ENCODE assay signal across 15 cellular contexts in genomic region chr1:224041032-224041431, GRCh38.
A peak's percentile ranks its signal among the peaks of the same experiment; 100 is the strongest.
DNase-seq lines count a peak whose midpoint lies in the region; ATAC-seq, FAIRE-seq and TF ChIP-seq lines count a peak whose summit lies in the region.
"Had no signal": no experiment of that assay in that cellular context is flagged by ENCODE, and none has a peak within 500 bp of the region (broad histone marks: within the 10 kb centered on the region; RNA-seq: fewer than 3 reads in every experiment).

No MANE protein-coding gene starts in this region.

- H3K4me1 ChIP-seq in SK-N-SH (ENCODE audit: control insufficient read depth in 1 of 2, insufficient read depth in 2 of 2, low read depth in 1 of 2, low read length in 1 of 2) = no peaks in the 10 kb centered on the region
- H3K4me1 ChIP-seq in PC-3 (ENCODE audit: insufficient read depth, low read length) = peaks cover 6% of the 10 kb centered on the region; the same call in 1 of the 2 replicates
- peaks cover 0 to 9% of the 10 kb centered on the region in 2 experiments; a peak in 3 of 5 replicates for H3K4me1 ChIP-seq in K562 (replicated peaks in 1 of 2; ENCODE audit: control insufficient read depth in 2 of 2, insufficient read depth in 2 of 2, low read length in 2 of 2)
- H3K4me1 ChIP-seq in prostate gland (replicated peaks) = no peaks in the 10 kb centered on the region
- peaks cover 0 to 4% (median 0%) of the 10 kb centered on the region in 4 donors for H3K4me1 ChIP-seq in stomach
- H3K4me1 ChIP-seq: BLaER1 had no signal

- H3K4me3 Mint-ChIP-seq in osteocyte (ENCODE audit: unreplicated experiment) = no peak overlapping the region
- H3K4me3 Mint-ChIP-seq: CD4-positive, CD25-positive, alpha-beta regulatory T cell; H9 had no signal

- in situ Hi-C loops in K562 (cut with MboI) = no loop called here

- no peaks in the 10 kb centered on the region for H3K9me3 Mint-ChIP-seq in osteocyte (ENCODE audit: unreplicated experiment)

- H3K27me3 ChIP-seq in SK-N-SH (ENCODE audit: insufficient read depth) (no peaks in the 10 kb centered on the region), PC-3 (ENCODE audit: low read length) (no peaks in the 10 kb centered on the region), K562 (ENCODE audit: control insufficient read depth in 2 of 2, insufficient read depth in 2 of 2, low read length in 2 of 2) (no peaks in the 10 kb centered on the region), prostate gland (replicated peaks; ENCODE audit: insufficient read depth) (no peaks in the 10 kb centered on the region), stomach (no peaks in the 10 kb centered on the region)
- H3K27me3 ChIP-seq: BLaER1 had no signal

- TF ChIP-seq CTCF in SK-N-SH (IDR thresholded peaks at IDR 0.05) = no peak
- no peak for TF ChIP-seq CTCF in PC-3 (conservative IDR thresholded peaks at IDR 0.05; ENCODE audit: low read depth, low read length)
- TF ChIP-seq CTCF in K562 (IDR thresholded peaks at IDR 0.05 in 2 of 3, conservative IDR thresholded peaks at IDR 0.05 in 1 of 3; ENCODE audit: insufficient read depth in 2 of 3, low read depth in 1 of 3, low read length in 3 of 3) = no peak
- TF ChIP-seq CTCF in prostate gland (IDR thresholded peaks at IDR 0.05) = no peak
- no peak for TF ChIP-seq CTCF in osteocyte (IDR thresholded peaks at IDR 0.05)
- TF ChIP-seq CTCF in stomach (IDR thresholded peaks at IDR 0.05) = no peak

- no peaks in the 10 kb centered on the region for H3K79me2 ChIP-seq in SK-N-SH (ENCODE audit: insufficient read depth)
- no peaks in the 10 kb centered on the region for H3K79me2 ChIP-seq in PC-3 (ENCODE audit: low read length)
- no peaks in the 10 kb centered on the region for H3K79me2 ChIP-seq in K562 (ENCODE audit: control insufficient read depth, insufficient read depth, low read length)

- intact Hi-C loops in PC-3 (cut with micrococcal nuclease) (no loop called here), K562 (cut with micrococcal nuclease) (no loop called here), prostate gland (cut with DNase I) (no loop called here), stomach (cut with DNase I; ENCODE audit: low total_unique reads) (no loop called here)

- no peak for FAIRE-seq in K562 (lab: Jason Lieb, UNC)

- 19% methylated on average over 3 of the region's 3 CpGs for WGBS in SK-N-SH (ENCODE audit: low lambda C conversion rate)
- WGBS in K562 (ENCODE audit: insufficient coverage, low coverage, missing lambda C conversion rate) = 3% methylated on average over 3 of the region's 3 CpGs
- 51% methylated on average over 3 of the region's 3 CpGs for WGBS in prostate gland
- WGBS in stomach, 5 donors = 27 to 68% (median 41%) methylated on average over 3 of the region's 3 CpGs

- no peak overlapping the region for H3K4me2 ChIP-seq in SK-N-SH
- no peak overlapping the region for H3K4me2 ChIP-seq in PC-3 (ENCODE audit: low read length)
- H3K4me2 ChIP-seq in K562 (ENCODE audit: insufficient read depth, low read length) = no peak overlapping the region
- H3K4me2 ChIP-seq: BLaER1 had no signal

- peaks cover 22% of the 10 kb centered on the region for H3K27me3 Mint-ChIP-seq in osteocyte (ENCODE audit: unreplicated experiment)

- H3K9ac ChIP-seq in SK-N-SH (no peak overlapping the region), PC-3 (ENCODE audit: low read length) (no peak overlapping the region), K562 (ENCODE audit: insufficient read depth in 1 of 2, low read depth in 2 of 2, low read length in 2 of 2) (no peak overlapping the region)
- H3K9ac ChIP-seq: BLaER1, GM23248 had no signal

- CTCF ChIA-PET in SK-N-SH (lab: Yijun Ruan, JAX) = interaction anchor here (1.4 kb wide), 1 partner anchor 76 kb away, joined by 3 read pairs; no protein-coding TSS in a partner anchor
- CTCF ChIA-PET in PC-3 (lab: Charles Lee) = interaction anchor here (0.6 kb wide), 1 partner anchor 232 kb away, joined by 3 read pairs; no protein-coding TSS in a partner anchor
- CTCF ChIA-PET in K562 (lab: Yijun Ruan, JAX; ENCODE audit: low intra/inter-chr PET ratio) = no interaction called here

- H3K9me3 ChIP-seq in SK-N-SH = no peaks in the 10 kb centered on the region
- no peaks in the 10 kb centered on the region for H3K9me3 ChIP-seq in PC-3 (ENCODE audit: low read length)
- H3K9me3 ChIP-seq in K562 (replicated peaks; ENCODE audit: control insufficient read depth, insufficient read depth, low read depth, low read length) = no peaks in the 10 kb centered on the region
- no peaks in the 10 kb centered on the region for H3K9me3 ChIP-seq in prostate gland
- H3K9me3 ChIP-seq in stomach = no peaks in the 10 kb centered on the region
- H3K9me3 ChIP-seq: BLaER1 had no signal

- H3K36me3 Mint-ChIP-seq in osteocyte (ENCODE audit: unreplicated experiment) = no peaks in the 10 kb centered on the region
- H3K36me3 Mint-ChIP-seq: CD4-positive, CD25-positive, alpha-beta regulatory T cell had no signal

- H4K20me1 ChIP-seq in SK-N-SH (ENCODE audit: insufficient read depth) (no peaks in the 10 kb centered on the region), PC-3 (ENCODE audit: low read length) (no peaks in the 10 kb centered on the region), K562 (replicated peaks; ENCODE audit: control insufficient read depth, insufficient read depth, low read length) (no peaks in the 10 kb centered on the region)
- H4K20me1 ChIP-seq: BLaER1 had no signal

- H3K36me3 ChIP-seq in SK-N-SH (replicated peaks in 1 of 2; ENCODE audit: control insufficient read depth in 1 of 2, insufficient read depth in 2 of 2, low read length in 1 of 2) (no peaks in the 10 kb centered on the region), PC-3 (ENCODE audit: low read depth, low read length) (no peaks in the 10 kb centered on the region), K562 (ENCODE audit: control insufficient read depth, insufficient read depth, low read length) (no peaks in the 10 kb centered on the region), prostate gland (no peaks in the 10 kb centered on the region), stomach (no peaks in the 10 kb centered on the region)
- H3K36me3 ChIP-seq: BLaER1 had no signal

- no peak overlapping the region for H3K27ac ChIP-seq in SK-N-SH (ENCODE audit: low read depth in 2 of 2, low read length in 1 of 2)
- H3K27ac ChIP-seq in PC-3 (ENCODE audit: low read length) = no peak overlapping the region
- no peak overlapping the region for H3K27ac ChIP-seq in K562 (ENCODE audit: extremely low read depth, low read depth, low read length)
- peak overlapping the region; percentile 79 to 84 for H3K27ac ChIP-seq in prostate gland
- H3K27ac ChIP-seq in stomach = no peak overlapping the region
- H3K27ac ChIP-seq: 22Rv1, BLaER1, GM23248 had no signal

- no peaks in the 10 kb centered on the region for H3K4me1 Mint-ChIP-seq in osteocyte (ENCODE audit: unreplicated experiment)
- H3K4me1 Mint-ChIP-seq: CD4-positive, CD25-positive, alpha-beta regulatory T cell had no signal

- no TSS peak for BruUV-seq in PC-3 (replicated peaks; lab: Mats Ljungman, UMichigan)
- no TSS peak for BruUV-seq in K562 (replicated peaks; lab: Mats Ljungman, UMichigan)

- no peak for TF ChIP-seq POLR2A in K562 (conservative IDR thresholded peaks at IDR 0.05)
- no peak for TF ChIP-seq POLR2A in prostate gland (IDR thresholded peaks at IDR 0.05)
- TF ChIP-seq POLR2A in stomach (IDR thresholded peaks at IDR 0.05) = no peak

- TF ChIP-seq RAD21 in SK-N-SH (IDR thresholded peaks at IDR 0.05; ENCODE audit: low read length) (no peak), K562 (CRISPR knock-in tag; conservative IDR thresholded peaks at IDR 0.05 in 1 of 2, IDR thresholded peaks at IDR 0.05 in 1 of 2) (no peak)

- ATAC-seq in SK-N-SH treated with all-trans-retinoic acid at 6 μM for 48 hours (peak; percentile 44; the same call in 2 of the 3 replicates), PC-3 (no peak), K562 (peak; percentile 50)

- H2AFZ ChIP-seq in SK-N-SH (ENCODE audit: low read depth) (no peak overlapping the region), PC-3 (ENCODE audit: low read length) (0 out of 2 replicates have a peak overlapping the region, but pooled peaks have one; percentile 11), K562 (ENCODE audit: low read depth, low read length) (peak overlapping the region; percentile 35)
- H2AFZ ChIP-seq: GM23248 had no signal

- POLR2A ChIA-PET in SK-N-SH (lab: Yijun Ruan, JAX) = no interaction called here
- POLR2A ChIA-PET in PC-3 (lab: Charles Lee; ENCODE audit: unreplicated experiment) = no interaction called here
- POLR2A ChIA-PET in K562 (lab: Yijun Ruan, JAX) = interaction anchor here (0.5 to 1.7 kb wide), 3 partner anchors 11 to 913 kb away, joined by 3 to 11 read pairs (median 3); no protein-coding TSS in a partner anchor

- H3K4me3 ChIP-seq in SK-N-SH (ENCODE audit: low read depth in 2 of 2, low read length in 1 of 2) (no peak overlapping the region), PC-3 (ENCODE audit: low read length) (no peak overlapping the region), K562 (no peak overlapping the region), prostate gland (no peak overlapping the region), stomach (no peak overlapping the region)
- H3K4me3 ChIP-seq: BLaER1, GM23248 had no signal

- no peaks in the 10 kb centered on the region for H3F3A ChIP-seq in SK-N-SH (replicated peaks; ENCODE audit: insufficient read depth)
- no peaks in the 10 kb centered on the region for H3F3A ChIP-seq in PC-3 (ENCODE audit: low read length, unreplicated experiment)

- TF ChIP-seq EP300 in SK-N-SH (IDR thresholded peaks at IDR 0.05; ENCODE audit: borderline replicate concordance in 1 of 2, low read depth in 1 of 2, low read length in 1 of 2) (no peak), K562 (IDR thresholded peaks at IDR 0.05; ENCODE audit: low read length) (no peak), stomach (IDR thresholded peaks at IDR 0.05) (no peak)

- no peak for DNase-seq in SK-N-SH
- no peak for DNase-seq in PC-3
- peak in 1 of 4 experiments; percentile 17 for DNase-seq in K562 (ENCODE audit: extremely low read depth in 1 of 4, low spot score in 3 of 4)
- DNase-seq in prostate gland (ENCODE audit: low spot score) = no peak
- no peak for DNase-seq in osteocyte (ENCODE audit: extremely low spot score, unreplicated experiment)
- no peak for DNase-seq in NCI-H226
- DNase-seq in stomach = no peak
- DNase-seq: CD4-positive, CD25-positive, alpha-beta regulatory T cell; DMS53; GF-D8; GM23248; H9 had no signal

- no peaks in the 10 kb centered on the region for H3K9me1 ChIP-seq in K562 (ENCODE audit: control insufficient read depth, insufficient read depth, low read length)

- no peaks in the 10 kb centered on the region for H3K9me2 ChIP-seq in SK-N-SH
- no peaks in the 10 kb centered on the region for H3K9me2 ChIP-seq in PC-3 (replicated peaks; ENCODE audit: low read length)

- no peak overlapping the region for H3K27ac Mint-ChIP-seq in osteocyte (ENCODE audit: unreplicated experiment)
- H3K27ac Mint-ChIP-seq: CD4-positive, CD25-positive, alpha-beta regulatory T cell had no signal

TF ChIP-seq in SK-N-SH treated with all-trans-retinoic acid at 6 μM for 48 hours, 23 proteins besides CTCF, POLR2A, EP300 and RAD21 (continues in another document):
- no peak for TF ChIP-seq ARNTL (CRISPR knock-in tag; IDR thresholded peaks at IDR 0.05; ENCODE audit: borderline replicate concordance, low read depth)

TF ChIP-seq in SK-N-SH, 30 proteins besides CTCF, POLR2A, EP300 and RAD21 (continues in another document):
- no peak for TF ChIP-seq EZH2phosphoT487 (IDR thresholded peaks at IDR 0.05; ENCODE audit: borderline replicate concordance, low read depth)

Comparison
In these comparisons a context has a peak if more than half of its experiments do, and no peak if none do; other contexts are left out.
1. H3K27ac ChIP-seq: peak in prostate gland (2 of 2); none in SK-N-SH (0 of 2), PC-3 (single experiment), K562 (single experiment) and stomach (0 of 5).